In the genomic region with DNA sequence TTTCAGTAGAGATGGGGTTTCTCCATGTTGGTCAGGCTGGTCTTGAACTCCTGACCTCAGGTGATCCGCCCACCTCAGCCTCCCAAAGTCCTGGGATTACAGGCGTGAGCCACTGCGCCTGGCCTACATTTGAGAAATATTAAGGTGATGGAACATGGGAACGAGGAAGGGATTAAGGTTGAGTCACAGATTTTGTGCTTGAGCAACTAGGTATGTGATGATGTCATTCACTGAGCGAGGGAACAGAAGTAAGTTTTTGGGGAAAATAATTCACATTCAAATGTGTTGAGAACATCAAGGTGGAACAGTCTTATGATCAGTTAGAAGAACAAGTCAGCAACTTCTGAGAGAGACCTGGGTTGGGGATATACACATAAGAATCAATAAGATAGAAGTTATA, we compare ENCODE assay signal across 9 cellular contexts. TPM values are rescaled to one million over a fixed set of nuclear protein-coding genes. Genes with fewer than 3 reads are reported as not detected.
DNase-seq lines count a peak whose midpoint lies in the region; ATAC-seq and TF ChIP-seq lines count a peak whose summit lies in the region.
"Not testable (repeated sequence)": the region's sequence is repeated elsewhere in the genome, so short reads cannot be mapped to it uniquely, and the experiment has no call there.
"Had no signal": no experiment of that assay in that cellular context is flagged by ENCODE, and none has a peak within 500 bp of the region (broad histone marks: within the 10 kb centered on the region; RNA-seq: fewer than 3 reads in every experiment).

No MANE protein-coding gene starts in this region.

- not testable (repeated sequence) for H3K9me3 Mint-ChIP-seq in activated naive CD8-positive, alpha-beta T cell treated with anti-CD3 and anti-CD28 coated beads, Interleukin-2, amount 10 ng/mL, durations not matched to agents 7 days and 5 days

- H3K27ac Mint-ChIP-seq in activated naive CD8-positive, alpha-beta T cell treated with anti-CD3 and anti-CD28 coated beads, Interleukin-2, amount 10 ng/mL, durations not matched to agents 7 days and 5 days, result peak overlapping the region; percentile 29

- H3K27ac ChIP-seq in GM23248; mesendoderm (ENCODE audit: low read depth, low read length): not testable (repeated sequence)
- peak overlapping the region; percentile 65 for H3K27ac ChIP-seq in RWPE1

- not testable (repeated sequence) for H3K27me3 ChIP-seq in GM23248 (replicated peaks; ENCODE audit: insufficient read depth); mesendoderm (ENCODE audit: insufficient read depth, low read length, poor library complexity)

- 57 to 63% methylated on average over 5 of the region's 5 CpGs for WGBS in GM23248 (ENCODE audit: low coverage in 1 of 2, low lambda C conversion rate in 2 of 2, missing lambda C conversion rate in 2 of 2), 2 experiments
- WGBS in mesendoderm (ENCODE audit: extremely low coverage, insufficient coverage, low lambda C conversion rate), result no CpG with 5 or more reads among the region's 5 CpGs

- H3K27me3 Mint-ChIP-seq in activated naive CD8-positive, alpha-beta T cell treated with anti-CD3 and anti-CD28 coated beads, Interleukin-2, amount 10 ng/mL, durations not matched to agents 7 days and 5 days, result not testable (repeated sequence)

- peak; percentile 10 for DNase-seq in AG08395 (ENCODE audit: low spot score)
- peak; percentile 69 for DNase-seq in GM23248
- peak; percentile 40 for DNase-seq in RWPE1 (ENCODE audit: low spot score)
- DNase-seq in activated naive CD8-positive, alpha-beta T cell treated with anti-CD3 and anti-CD28 coated beads, Interleukin-2, amount 10 ng/mL, durations not matched to agents 7 days and 5 days, result not testable (repeated sequence)
- peak; percentile 43 for DNase-seq in choroid plexus epithelial cell (ENCODE audit: low read depth)
- peak; percentile 9 to 48 for DNase-seq in foreskin fibroblast
- DNase-seq in mesendoderm, result peak; percentile 41

- in situ Hi-C loops in GM23248 (cut with MboI), result loop anchor here (25.0 kb wide), 1 partner anchor 700 kb away; a partner anchor contains a TSS

- not testable (repeated sequence) for H3K18ac ChIP-seq in mesendoderm (ENCODE audit: low read length)

- H3K4me3 Mint-ChIP-seq in activated naive CD8-positive, alpha-beta T cell treated with anti-CD3 and anti-CD28 coated beads, Interleukin-2, amount 10 ng/mL, durations not matched to agents 7 days and 5 days, result not testable (repeated sequence)

- POLR2A ChIA-PET in RWPE1 (lab: Yijun Ruan, JAX; ENCODE audit: low non-redundant PET), result not testable (repeated sequence)
- POLR2A ChIA-PET in activated naive CD8-positive, alpha-beta T cell treated with anti-CD3 and anti-CD28 coated beads, Interleukin-2, amount 10 ng/mL, durations not matched to agents 7 days and 5 days (lab: Charles Lee), result interaction anchor here (0.8 kb wide), 1 partner anchor 315 kb away, joined by 3 read pairs; no protein-coding TSS in a partner anchor

- CTCF ChIA-PET in RWPE1 (lab: Yijun Ruan, JAX), result not testable (repeated sequence)

- H3K23ac ChIP-seq in mesendoderm (ENCODE audit: low read length), result not testable (repeated sequence)

- H3K4me3 ChIP-seq in GM23248; choroid plexus epithelial cell (ENCODE audit: low read depth, low read length); foreskin fibroblast (ENCODE audit: low read depth in 1 of 2, low read length in 2 of 2); mesendoderm (ENCODE audit: low read length): not testable (repeated sequence)

- not testable (repeated sequence) for H3K9me2 ChIP-seq in GM23248 (ENCODE audit: insufficient read depth)

- not testable (repeated sequence) for H2AFZ ChIP-seq in GM23248

- H3K4me2 ChIP-seq in GM23248 (ENCODE audit: unreplicated experiment); mesendoderm (ENCODE audit: low read length): not testable (repeated sequence)

- not testable (repeated sequence) for H3K36me3 ChIP-seq in GM23248 (ENCODE audit: low read depth); mesendoderm (ENCODE audit: control insufficient read depth, insufficient read depth, low read length)

- not testable (repeated sequence) for H4K5ac ChIP-seq in mesendoderm (ENCODE audit: low read length)

- not testable (repeated sequence) for H3K36me3 Mint-ChIP-seq in activated naive CD8-positive, alpha-beta T cell treated with anti-CD3 and anti-CD28 coated beads, Interleukin-2, amount 10 ng/mL, durations not matched to agents 7 days and 5 days

- H3K9ac ChIP-seq in GM23248; mesendoderm (ENCODE audit: low read length): not testable (repeated sequence)

- H3K56ac ChIP-seq in mesendoderm (ENCODE audit: low read length), result not testable (repeated sequence)

- H2BK15ac ChIP-seq in mesendoderm (replicated peaks; ENCODE audit: low read depth), result not testable (repeated sequence)

- H2BK120ac ChIP-seq in mesendoderm (ENCODE audit: low read depth, low read length), result not testable (repeated sequence)

- not testable (repeated sequence) for H4K8ac ChIP-seq in mesendoderm (ENCODE audit: low read depth, low read length)

- H3K4me1 ChIP-seq in GM23248 (ENCODE audit: insufficient read depth); mesendoderm (ENCODE audit: control insufficient read depth, low read depth, low read length): not testable (repeated sequence)

- TF ChIP-seq CTCF in RWPE1 (conservative IDR thresholded peaks at IDR 0.05; ENCODE audit: low read depth); choroid plexus epithelial cell (conservative IDR thresholded peaks at IDR 0.05; ENCODE audit: low read depth, low read length); foreskin fibroblast (IDR thresholded peaks at IDR 0.05; ENCODE audit: low read depth, low read length): not testable (repeated sequence)

- TF ChIP-seq EP300 in Ishikawa (IDR thresholded peaks at IDR 0.05; ENCODE audit: borderline replicate concordance), result peak; percentile 52; the same call in 1 of the 2 replicates

- not testable (repeated sequence) for H2AK5ac ChIP-seq in mesendoderm (ENCODE audit: low read length)

- not testable (repeated sequence) for H3K79me1 ChIP-seq in mesendoderm (ENCODE audit: low read length)

- H2BK5ac ChIP-seq in mesendoderm (ENCODE audit: low read length), result not testable (repeated sequence)

- H3K4me1 Mint-ChIP-seq in activated naive CD8-positive, alpha-beta T cell treated with anti-CD3 and anti-CD28 coated beads, Interleukin-2, amount 10 ng/mL, durations not matched to agents 7 days and 5 days, result peaks cover 22% of the 10 kb centered on the region

- TF ChIP-seq RAD21 in Ishikawa (IDR thresholded peaks at IDR 0.05; ENCODE audit: low read depth), result not testable (repeated sequence)

- H3F3A ChIP-seq in GM23248 (ENCODE audit: insufficient read depth), result peaks cover 18% of the 10 kb centered on the region; the same call in 1 of the 2 replicates

- not testable (repeated sequence) for H3K4ac ChIP-seq in mesendoderm (ENCODE audit: low read depth, low read length)

- H3K79me2 ChIP-seq in GM23248 (ENCODE audit: insufficient read depth); mesendoderm (ENCODE audit: control insufficient read depth, insufficient read depth, low read length): not testable (repeated sequence)

- not testable (repeated sequence) for H4K20me1 ChIP-seq in GM23248 (ENCODE audit: insufficient read depth)

- H3K9me3 ChIP-seq in GM23248 (ENCODE audit: low read depth), result not testable (repeated sequence)

- not testable (repeated sequence) for ATAC-seq in activated naive CD8-positive, alpha-beta T cell treated with anti-CD3 and anti-CD28 coated beads, Interleukin-2, amount 10 ng/mL, durations not matched to agents 7 days and 5 days (ENCODE audit: low read depth)

TF ChIP-seq in Ishikawa, 13 proteins besides CTCF, POLR2A, EP300 and RAD21:
- peak; percentile 74 for TF ChIP-seq CEBPB (IDR thresholded peaks at IDR 0.05)
- TF ChIP-seq TEAD4 (IDR thresholded peaks at IDR 0.05), result peak; percentile 86
- TF ChIP-seq TCF12 (IDR thresholded peaks at IDR 0.05; ENCODE audit: low read depth), result peak; percentile 62; the same call in 1 of the 2 replicates

RNA-seq across cellular contexts. Expression of a gene that starts 6.8 kb away (rescaled TPM):
- total RNA-seq in GM23248 (2014; rRNA removed; shearing (Covaris generic)), result not detected in 2 replicates
- not detected in 2 replicates for polyA plus RNA-seq in GM23248 (2016; fragmentation: Nextera tagmentation; extraction: Ambion mirVana)
- total RNA-seq in activated naive CD8-positive, alpha-beta T cell treated with anti-CD3 and anti-CD28 coated beads, Interleukin-2, amount 10 ng/mL, durations not matched to agents 7 days and 5 days, result under 1 TPM in 1 of 2 experiments, not detected in 1; 0.14 TPM
- polyA plus RNA-seq in mesendoderm (2013, experiment 1 of 2), result not detected
- 0.08 TPM for polyA plus RNA-seq in mesendoderm (2013, experiment 2 of 2)
- polyA plus RNA-seq: CD14-positive monocyte had no signal
